Comparison of ENCODE assay signal across 1 cellular context in the genomic region with DNA sequence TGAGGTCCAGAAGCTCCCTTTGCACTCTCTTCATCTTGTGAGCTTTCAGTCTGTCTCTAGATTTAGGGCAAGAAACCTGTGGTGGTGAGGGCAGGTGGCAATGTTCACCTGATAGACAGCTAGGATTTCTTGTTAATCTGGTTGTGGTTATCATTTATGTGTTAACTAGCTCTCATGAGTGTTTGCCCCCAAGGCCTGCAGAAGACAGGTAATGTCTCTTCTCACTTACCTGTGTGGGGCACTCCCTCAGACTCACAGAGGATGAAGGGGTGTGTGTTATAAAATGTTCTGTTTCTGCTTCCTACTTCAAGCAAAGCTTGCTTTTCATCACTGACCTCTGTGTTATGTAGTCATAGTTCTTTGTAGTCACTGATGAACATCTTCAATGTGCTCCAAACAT.
TF ChIP-seq lines count a peak whose summit lies in the region.

No MANE protein-coding gene starts in this region.

TF ChIP-seq in SK-N-SH, 30 proteins besides CTCF, POLR2A, EP300 and RAD21 (continued from another document):
- TF ChIP-seq ZBTB33 (IDR thresholded peaks at IDR 0.05; ENCODE audit: borderline replicate concordance, low read depth): no peak
